13 cellular contexts compared by ENCODE assay signal in genomic region chr3:11513817-11514135, GRCh38.
A peak's percentile ranks its signal among the peaks of the same experiment; 100 is the strongest.
DNase-seq lines count a peak whose midpoint lies in the region; ATAC-seq and TF ChIP-seq lines count a peak whose summit lies in the region.
"Had no signal": no experiment of that assay in that cellular context is flagged by ENCODE, and none has a peak within 500 bp of the region (broad histone marks: within the 10 kb centered on the region; RNA-seq: fewer than 3 reads in every experiment).

No MANE protein-coding gene starts in this region.

- H3K4me3 Mint-ChIP-seq in neural crest cell, result peak overlapping the region; percentile 14
- H3K4me3 Mint-ChIP-seq: CD8-positive, alpha-beta T cell; memory B cell; stimulated activated naive B cell treated with anti-CD40 and anti-IgM and Interleukin-4, amounts not matched to agents 10 μg/mL and 1 μg/mL and 100 μg/mL, for 72 hours; T-helper 17 cell had no signal

- H3K27ac Mint-ChIP-seq in neural crest cell (ENCODE audit: unreplicated experiment), result no peak overlapping the region
- H3K27ac Mint-ChIP-seq: CD8-positive, alpha-beta T cell; memory B cell; stimulated activated naive B cell treated with anti-CD40 and anti-IgM and Interleukin-4, amounts not matched to agents 10 μg/mL and 1 μg/mL and 100 μg/mL, for 72 hours; T-helper 17 cell had no signal

- no peak for TF ChIP-seq EP300 in gastroesophageal sphincter (IDR thresholded peaks at IDR 0.05)
- TF ChIP-seq EP300 in upper lobe of left lung (IDR thresholded peaks at IDR 0.05), result no peak

- H3K4me1 Mint-ChIP-seq in neural crest cell, result peaks cover 43% of the 10 kb centered on the region
- H3K4me1 Mint-ChIP-seq: memory B cell had no signal

- no peaks in the 10 kb centered on the region for H3K27me3 Mint-ChIP-seq in neural crest cell (ENCODE audit: low read depth)
- H3K27me3 Mint-ChIP-seq: memory B cell; stimulated activated naive B cell treated with anti-CD40 and anti-IgM and Interleukin-4, amounts not matched to agents 10 μg/mL and 1 μg/mL and 100 μg/mL, for 72 hours; T-helper 17 cell had no signal

- H3K27ac ChIP-seq in gastroesophageal sphincter, result peak overlapping the region in 3 of 4 donors; percentile 51 to 60 (median 57)
- peak overlapping the region; percentile 29 to 77 (median 56) for H3K27ac ChIP-seq in upper lobe of left lung

- H3K9me3 Mint-ChIP-seq in neural crest cell, result no peaks in the 10 kb centered on the region
- H3K9me3 Mint-ChIP-seq: CD8-positive, alpha-beta T cell; memory B cell had no signal

- peak; percentile 6; the same call in 2 of the 3 replicates for ATAC-seq in SK-N-SH treated with all-trans-retinoic acid at 6 μM for 48 hours
- no peak for ATAC-seq in gastroesophageal sphincter
- ATAC-seq in upper lobe of left lung (ENCODE audit: low FRiP score in 2 of 2), result peak in 1 of 2 donors; percentile 13
- no peak for ATAC-seq in HG02973 (IDR thresholded peaks at IDR 0.05; ENCODE audit: unreplicated experiment)
- ATAC-seq: CD8-positive, alpha-beta T cell; stimulated activated naive B cell treated with anti-CD40 and anti-IgM and Interleukin-4, amounts not matched to agents 10 μg/mL and 1 μg/mL and 100 μg/mL, for 72 hours; T-helper 17 cell had no signal

- H3K4me1 ChIP-seq in gastroesophageal sphincter (peaks cover 5 to 43% (median 30%) of the 10 kb centered on the region in 3 donors), upper lobe of left lung (peaks cover 27 to 37% (median 35%) of the 10 kb centered on the region in 4 donors)

- H3K36me3 Mint-ChIP-seq in neural crest cell (ENCODE audit: low read depth), result peaks cover 10% of the 10 kb centered on the region

- H3K9me3 ChIP-seq in gastroesophageal sphincter (no peaks in the 10 kb centered on the region), upper lobe of left lung (no peaks in the 10 kb centered on the region)

- H3K27me3 ChIP-seq in gastroesophageal sphincter, result no peaks in the 10 kb centered on the region
- no peaks in the 10 kb centered on the region for H3K27me3 ChIP-seq in upper lobe of left lung

- no peak overlapping the region for H3K4me3 ChIP-seq in gastroesophageal sphincter
- H3K4me3 ChIP-seq in upper lobe of left lung, result no peak overlapping the region

- WGBS in gastroesophageal sphincter (ENCODE audit: low coverage in 1 of 2), 2 donors, result 66 to 70% methylated on average over 3 of the region's 3 CpGs
- WGBS in upper lobe of left lung, 2 donors, result 49 to 53% methylated on average over 3 of the region's 3 CpGs

- no peak for TF ChIP-seq CTCF in gastroesophageal sphincter (IDR thresholded peaks at IDR 0.05)
- TF ChIP-seq CTCF in neural crest cell (conservative IDR thresholded peaks at IDR 0.05), result no peak
- no peak for TF ChIP-seq CTCF in upper lobe of left lung (IDR thresholded peaks at IDR 0.05)

- H3K36me3 ChIP-seq in gastroesophageal sphincter (no peaks in the 10 kb centered on the region), upper lobe of left lung (no peaks in the 10 kb centered on the region)

- DNase-seq in neural crest cell (ENCODE audit: low read depth, low spot score), result no peak
- DNase-seq in upper lobe of left lung, result no peak
- DNase-seq in NCI-H1694 treated with DMSO at 0.1 percent for 48 hours (lab: John Stamatoyannopoulos, UW), result no peak
- no peak for DNase-seq in H4 (ENCODE audit: low spot score)
- DNase-seq: activated CD4-positive, alpha-beta T cell treated with anti-CD3 and anti-CD28 coated beads, Interleukin-2, amount 50 U/mL, for 1 hour; CD8-positive, alpha-beta T cell; stimulated activated CD4-positive, alpha-beta T cell treated with anti-CD3 and anti-CD28 coated beads, Interleukin-4, amount 100 ng/mL, for 1 hour; stimulated activated naive B cell treated with anti-CD40 and anti-IgM and Interleukin-4, amounts not matched to agents 10 μg/mL and 1 μg/mL and 100 μg/mL, for 72 hours; T-helper 17 cell had no signal

- TF ChIP-seq POLR2A in gastroesophageal sphincter (IDR thresholded peaks at IDR 0.05) (no peak), upper lobe of left lung (IDR thresholded peaks at IDR 0.05) (no peak)

TF ChIP-seq in SK-N-SH treated with all-trans-retinoic acid at 6 μM for 48 hours, 23 proteins besides CTCF, POLR2A, EP300 and RAD21:
- TF ChIP-seq, protein P1, sequence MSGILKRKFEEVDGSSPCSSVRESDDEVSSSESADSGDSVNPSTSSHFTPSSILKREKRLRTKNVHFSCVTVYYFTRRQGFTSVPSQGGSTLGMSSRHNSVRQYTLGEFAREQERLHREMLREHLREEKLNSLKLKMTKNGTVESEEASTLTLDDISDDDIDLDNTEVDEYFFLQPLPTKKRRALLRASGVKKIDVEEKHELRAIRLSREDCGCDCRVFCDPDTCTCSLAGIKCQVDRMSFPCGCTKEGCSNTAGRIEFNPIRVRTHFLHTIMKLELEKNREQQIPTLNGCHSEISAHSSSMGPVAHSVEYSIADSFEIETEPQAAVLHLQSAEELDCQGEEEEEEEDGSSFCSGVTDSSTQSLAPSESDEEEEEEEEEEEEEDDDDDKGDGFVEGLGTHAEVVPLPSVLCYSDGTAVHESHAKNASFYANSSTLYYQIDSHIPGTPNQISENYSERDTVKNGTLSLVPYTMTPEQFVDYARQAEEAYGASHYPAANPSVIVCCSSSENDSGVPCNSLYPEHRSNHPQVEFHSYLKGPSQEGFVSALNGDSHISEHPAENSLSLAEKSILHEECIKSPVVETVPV (CRISPR knock-in tag; IDR thresholded peaks at IDR 0.05), result no peak
- TF ChIP-seq ZNF565 (CRISPR knock-in tag; conservative IDR thresholded peaks at IDR 0.05; ENCODE audit: low read depth) (no peak), ZFP30 (CRISPR knock-in tag; IDR thresholded peaks at IDR 0.05) (no peak), ESRRG (CRISPR knock-in tag; IDR thresholded peaks at IDR 0.05) (no peak), OSR1 (CRISPR knock-in tag; IDR thresholded peaks at IDR 0.05) (no peak), BACH2 (CRISPR knock-in tag; IDR thresholded peaks at IDR 0.05; ENCODE audit: borderline replicate concordance) (no peak), CSDC2 (CRISPR knock-in tag; IDR thresholded peaks at IDR 0.05) (no peak), ARNTL (CRISPR knock-in tag; IDR thresholded peaks at IDR 0.05; ENCODE audit: borderline replicate concordance, low read depth) (no peak), ZFP3 (CRISPR knock-in tag; IDR thresholded peaks at IDR 0.05) (no peak), POU6F1 (CRISPR knock-in tag; IDR thresholded peaks at IDR 0.05; ENCODE audit: borderline replicate concordance, low read depth) (no peak), ZC3H10 (CRISPR knock-in tag; IDR thresholded peaks at IDR 0.05) (no peak), RARB (CRISPR knock-in tag; IDR thresholded peaks at IDR 0.05) (no peak)
